ENCODE assay signal across 1 cellular context in genomic region chr14:24422694-24423531, GRCh38.
TF ChIP-seq lines count a peak whose summit lies in the region.

No MANE protein-coding gene starts in this region.

TF ChIP-seq in IMR-90, 13 proteins besides CTCF, POLR2A, EP300 and RAD21 (continued from another document):
- TF ChIP-seq CEBPB (IDR thresholded peaks at IDR 0.05; ENCODE audit: low read depth, low read length) (no peak), MXI1 (IDR thresholded peaks at IDR 0.05; ENCODE audit: borderline replicate concordance, low read depth, low read length) (no peak), RFX5 (IDR thresholded peaks at IDR 0.05; ENCODE audit: low read depth, low read length) (no peak), RCOR1 (IDR thresholded peaks at IDR 0.05; ENCODE audit: insufficient replicate concordance, low read length) (no peak), USF2 (IDR thresholded peaks at IDR 0.05; ENCODE audit: low read depth, low read length) (no peak)
